13 cellular contexts compared by ENCODE assay signal in genomic region chr20:18728867-18729224, GRCh38.
DNase-seq lines count a peak whose midpoint lies in the region; ATAC-seq and TF ChIP-seq lines count a peak whose summit lies in the region.
"Had no signal": no experiment of that assay in that cellular context is flagged by ENCODE, and none has a peak within 500 bp of the region (broad histone marks: within the 10 kb centered on the region; RNA-seq: fewer than 3 reads in every experiment).

No MANE protein-coding gene starts in this region.

- no peaks in the 10 kb centered on the region; the same call in 1 of the 2 replicates for H3K79me2 ChIP-seq in H9 (ENCODE audit: insufficient read depth, low read length)

- H2BK5ac ChIP-seq in H9 (ENCODE audit: insufficient read length, low read length) = no peak overlapping the region

- H4K91ac ChIP-seq in H9 (ENCODE audit: insufficient read length, low read depth, low read length) = no peak overlapping the region

- DNase-seq in H9 (no peak), glutamatergic neuron (no peak), Right ventricle myocardium inferior (ENCODE audit: missing footprints) (no peak), hepatic stellate cell (ENCODE audit: low spot score) (no peak), left lung (no peak)
- no peak for DNase-seq in activated CD4-positive, alpha-beta T cell treated with anti-CD3 and anti-CD28 coated beads, Interleukin-2, amount 50 U/mL, for 1 hour
- DNase-seq: COR-L47, kidney glomerular epithelial cell had no signal

- WGBS in H9 (ENCODE audit: extremely low coverage, insufficient read length, low lambda C conversion rate) = no CpG with 5 or more reads among the region's 5 CpGs

- H3K4ac ChIP-seq in H9 (ENCODE audit: low read depth, low read length) = no peak overlapping the region

- H2BK120ac ChIP-seq in H9 (ENCODE audit: low read depth, low read length, poor library complexity, severe bottlenecking) = no peak overlapping the region

- no peak overlapping the region for H2AK5ac ChIP-seq in H9 (ENCODE audit: insufficient read length, low read length)

- H3K79me1 ChIP-seq in H9 (ENCODE audit: insufficient read depth, low read depth, low read length, poor library complexity, severe bottlenecking) = peaks cover 4% of the 10 kb centered on the region

- ATAC-seq in GM19025 (IDR thresholded peaks at IDR 0.05; ENCODE audit: low read depth, unreplicated experiment) (peak; percentile 54), HG03159 (IDR thresholded peaks at IDR 0.05; ENCODE audit: unreplicated experiment) (peak; percentile 27), Right ventricle myocardium inferior (no peak), left lung (no peak)
- ATAC-seq: activated T-helper 17 cell treated with anti-CD3 and anti-CD28 coated beads, Interleukin-2, amount 50 U/mL, for 72 hours had no signal

- H2BK20ac ChIP-seq in H9 (ENCODE audit: low read depth, low read length, poor library complexity, severe bottlenecking) = no peak overlapping the region

- H3K9ac ChIP-seq in H9 (ENCODE audit: extremely low read depth, insufficient read length, low read length) = no peak overlapping the region

- no peaks in the 10 kb centered on the region; the same call in 1 of the 2 replicates for H3K27me3 Mint-ChIP-seq in H9 (ENCODE audit: low read depth)
- peaks cover 13% of the 10 kb centered on the region for H3K27me3 Mint-ChIP-seq in glutamatergic neuron (ENCODE audit: unreplicated experiment)
- H3K27me3 Mint-ChIP-seq: activated T-helper 17 cell treated with anti-CD3 and anti-CD28 coated beads, Interleukin-2, amount 50 U/mL, for 72 hours had no signal

- H3K14ac ChIP-seq in H9 (ENCODE audit: insufficient read depth, low read length) = no peak overlapping the region

- H3K27ac Mint-ChIP-seq in H9 (peak overlapping the region in 2 of 3 experiments; percentile 49 to 88; a peak in 2 of 7 replicates), glutamatergic neuron (ENCODE audit: unreplicated experiment) (peak overlapping the region; percentile 74)
- H3K27ac Mint-ChIP-seq: nephron had no signal

- H3K23me2 ChIP-seq in H9 (ENCODE audit: insufficient read length, low read depth, low read length, poor library complexity, severe bottlenecking) = no peaks in the 10 kb centered on the region

- no peak overlapping the region for H3K4me3 ChIP-seq in left lung
- H3K4me3 ChIP-seq: smooth muscle cell had no signal

- no peak overlapping the region for H3K18ac ChIP-seq in H9 (ENCODE audit: insufficient read length, low read depth, low read length)

- no peaks in the 10 kb centered on the region for H3K9me3 Mint-ChIP-seq in H9
- peaks cover 4% of the 10 kb centered on the region for H3K9me3 Mint-ChIP-seq in glutamatergic neuron (ENCODE audit: unreplicated experiment)
- H3K9me3 Mint-ChIP-seq: activated T-helper 17 cell treated with anti-CD3 and anti-CD28 coated beads, Interleukin-2, amount 50 U/mL, for 72 hours; nephron had no signal

- intact Hi-C loops in Right ventricle myocardium inferior (cut with DNase I) = no loop called here
- intact Hi-C loops in left lung (cut with DNase I) = no loop called here

- no peak overlapping the region for H3K27ac ChIP-seq in H9 (ENCODE audit: insufficient read length, low read depth, low read length)
- H3K27ac ChIP-seq in left lung = no peak overlapping the region

- H3K56ac ChIP-seq in H9 (ENCODE audit: insufficient read length, low read depth, low read length) = no peak overlapping the region

- H4K20me1 ChIP-seq in H9 (ENCODE audit: control insufficient read depth, insufficient read depth, insufficient read length) = no peaks in the 10 kb centered on the region

- H3T11ph ChIP-seq in H9 (ENCODE audit: low read length) = no peak overlapping the region

- H3K4me2 ChIP-seq in H9 (ENCODE audit: insufficient read depth, insufficient read length, low read length) = no peak overlapping the region
- H3K4me2 ChIP-seq: smooth muscle cell had no signal

- no peaks in the 10 kb centered on the region; a peak in 2 of 7 replicates for H3K36me3 Mint-ChIP-seq in H9 (ENCODE audit: insufficient read depth in 1 of 3, low read depth in 3 of 3)
- H3K36me3 Mint-ChIP-seq in glutamatergic neuron (ENCODE audit: unreplicated experiment) = no peaks in the 10 kb centered on the region

- H2BK15ac ChIP-seq in H9 (ENCODE audit: low read depth, low read length) = no peak overlapping the region

- H2BK12ac ChIP-seq in H9 (ENCODE audit: insufficient read length, low read depth, low read length) = no peak overlapping the region

- no peak overlapping the region for H4K8ac ChIP-seq in H9 (replicated peaks; ENCODE audit: insufficient read length, low read depth, low read length)

- H3K9me3 ChIP-seq in H9 (ENCODE audit: control insufficient read depth, low read depth, low read length) (no peaks in the 10 kb centered on the region), left lung (no peaks in the 10 kb centered on the region)

- H3K27me3 ChIP-seq in H9 (ENCODE audit: insufficient read depth, low read length) (no peaks in the 10 kb centered on the region), left lung (no peaks in the 10 kb centered on the region)

- H4K5ac ChIP-seq in H9 (ENCODE audit: insufficient read length, low read depth, low read length) = no peak overlapping the region

- no peak overlapping the region for H2AFZ ChIP-seq in H9 (ENCODE audit: low read length)

- H3K4me1 Mint-ChIP-seq in H9 = peaks cover 28 to 35% of the 10 kb centered on the region in 2 experiments
- peaks cover 18% of the 10 kb centered on the region for H3K4me1 Mint-ChIP-seq in glutamatergic neuron (ENCODE audit: low read depth, unreplicated experiment)
- H3K4me1 Mint-ChIP-seq: nephron had no signal

- H3K4me3 Mint-ChIP-seq in H9 (no peak overlapping the region), glutamatergic neuron (ENCODE audit: unreplicated experiment) (no peak overlapping the region)
- H3K4me3 Mint-ChIP-seq: activated T-helper 17 cell treated with anti-CD3 and anti-CD28 coated beads, Interleukin-2, amount 50 U/mL, for 72 hours; nephron had no signal

- no peak overlapping the region for H3K23ac ChIP-seq in H9 (ENCODE audit: insufficient read length, low read depth, low read length)

- no peaks in the 10 kb centered on the region for H3K36me3 ChIP-seq in left lung

- TF ChIP-seq CTCF in H9 (conservative IDR thresholded peaks at IDR 0.05) (no peak), glutamatergic neuron (IDR thresholded peaks at IDR 0.05; ENCODE audit: partially characterized antibody, unreplicated experiment) (no peak), left lung (IDR thresholded peaks at IDR 0.05) (no peak)

- H3K4me1 ChIP-seq in H9 (ENCODE audit: insufficient read depth, low read length) = peaks cover 3% of the 10 kb centered on the region; the same call in 1 of the 2 replicates
- no peaks in the 10 kb centered on the region for H3K4me1 ChIP-seq in left lung

Comparison
In these comparisons a context has a peak if more than half of its experiments do, and no peak if none do; other contexts are left out.
1. ATAC-seq: peak in GM19025 (single experiment) and HG03159 (single experiment); none in Right ventricle myocardium inferior (single experiment) and left lung (single experiment).